Comparison of ENCODE assay signal across 18 cellular contexts in genomic region chr4:81049861-81050423, GRCh38. TPM values are rescaled to one million over a fixed set of nuclear protein-coding genes. Genes with fewer than 3 reads are reported as not detected.
A peak's percentile ranks its signal among the peaks of the same experiment; 100 is the strongest.
DNase-seq lines count a peak whose midpoint lies in the region; TF ChIP-seq lines count a peak whose summit lies in the region.
"Had no signal": no experiment of that assay in that cellular context is flagged by ENCODE, and none has a peak within 500 bp of the region (broad histone marks: within the 10 kb centered on the region; RNA-seq: fewer than 3 reads in every experiment).

No MANE protein-coding gene starts in this region.

- no peaks in the 10 kb centered on the region for H3K4me1 Mint-ChIP-seq in endothelial cell (ENCODE audit: unreplicated experiment)

- H3F3A ChIP-seq in SU-DHL-6 (ENCODE audit: insufficient read depth), result no peaks in the 10 kb centered on the region

- H2BK5ac ChIP-seq in mesendoderm (ENCODE audit: low read length), result no peak overlapping the region

- no peaks in the 10 kb centered on the region for H3K79me1 ChIP-seq in mesendoderm (ENCODE audit: low read length)

- H3K9ac ChIP-seq in SU-DHL-6 (ENCODE audit: low read length) (peak overlapping the region; percentile 18; the same call in 1 of the 2 replicates), mesendoderm (ENCODE audit: low read length) (no peak overlapping the region)

- H3K27me3 ChIP-seq in SU-DHL-6 (ENCODE audit: low read length) (no peaks in the 10 kb centered on the region), mesendoderm (ENCODE audit: insufficient read depth, low read length, poor library complexity) (no peaks in the 10 kb centered on the region), transverse colon (no peaks in the 10 kb centered on the region)

- H2AFZ ChIP-seq in SU-DHL-6 (ENCODE audit: low read depth, low read length, severe bottlenecking), result no peak overlapping the region

- H2BK120ac ChIP-seq in mesendoderm (ENCODE audit: low read depth, low read length), result no peak overlapping the region

- no peak for TF ChIP-seq CTCF in SU-DHL-6 (IDR thresholded peaks at IDR 0.05; ENCODE audit: insufficient read depth, low read length, poor library complexity, severe bottlenecking)
- TF ChIP-seq CTCF in transverse colon (IDR thresholded peaks at IDR 0.05), result no peak
- no peak for TF ChIP-seq CTCF in endothelial cell (IDR thresholded peaks at IDR 0.05; ENCODE audit: unreplicated experiment)

- H3K27ac ChIP-seq in SU-DHL-6 (ENCODE audit: low read depth, low read length) (peak overlapping the region; percentile 51), mesendoderm (ENCODE audit: low read depth, low read length) (no peak overlapping the region), transverse colon (peak overlapping the region; percentile 3 to 54 (median 33))
- H3K27ac ChIP-seq: 22Rv1 had no signal

- intact Hi-C loops in transverse colon (cut with DNase I; ENCODE audit: low total_unique reads), result loop anchor here (5.0 kb wide), 1 partner anchor 688 kb away; no protein-coding TSS in a partner anchor

- WGBS in mesendoderm (ENCODE audit: extremely low coverage, insufficient coverage, low lambda C conversion rate), result no CpG with 5 or more reads among the region's 3 CpGs
- WGBS in transverse colon (ENCODE audit: low coverage in 1 of 2), 2 donors, result 36 to 83% methylated on average over 1 to 3 of the region's 3 CpGs

- H3K79me2 ChIP-seq in SU-DHL-6 (ENCODE audit: insufficient read depth, low read length), result peaks cover 32% of the 10 kb centered on the region; the same call in 1 of the 2 replicates
- H3K79me2 ChIP-seq in mesendoderm (ENCODE audit: control insufficient read depth, insufficient read depth, low read length), result no peaks in the 10 kb centered on the region

- H3K9me2 ChIP-seq in SU-DHL-6 (replicated peaks; ENCODE audit: insufficient read depth, low read length), result no peaks in the 10 kb centered on the region

- H3K36me3 ChIP-seq in SU-DHL-6 (ENCODE audit: low read length) (peaks cover 5% of the 10 kb centered on the region; the same call in 1 of the 2 replicates), mesendoderm (ENCODE audit: control insufficient read depth, insufficient read depth, low read length) (no peaks in the 10 kb centered on the region), transverse colon (peaks cover 0 to 8% (median 0%) of the 10 kb centered on the region in 4 donors)

- H3K4me3 Mint-ChIP-seq in endothelial cell (ENCODE audit: unreplicated experiment), result no peak overlapping the region
- H3K4me3 Mint-ChIP-seq: CD8-positive, alpha-beta T cell had no signal

- no peaks in the 10 kb centered on the region for H4K20me1 ChIP-seq in SU-DHL-6 (ENCODE audit: low read depth, low read length)

- no peak overlapping the region for H3K4ac ChIP-seq in mesendoderm (ENCODE audit: low read depth, low read length)

- H3K4me1 ChIP-seq in mesendoderm (ENCODE audit: control insufficient read depth, low read depth, low read length) (no peaks in the 10 kb centered on the region), transverse colon (peaks cover 4 to 28% (median 8%) of the 10 kb centered on the region in 4 donors)

- H3K27me3 Mint-ChIP-seq in endothelial cell (ENCODE audit: unreplicated experiment), result no peaks in the 10 kb centered on the region

- no peak overlapping the region for H3K56ac ChIP-seq in mesendoderm (ENCODE audit: low read length)

- no peak for TF ChIP-seq POLR2A in transverse colon (IDR thresholded peaks at IDR 0.05)

- H3K4me2 ChIP-seq in SU-DHL-6 (ENCODE audit: low read depth, low read length, poor library complexity, severe bottlenecking) (peak overlapping the region; percentile 27), mesendoderm (ENCODE audit: low read length) (no peak overlapping the region)

- H3K36me3 Mint-ChIP-seq in endothelial cell (ENCODE audit: low read depth, unreplicated experiment), result no peaks in the 10 kb centered on the region
- H3K36me3 Mint-ChIP-seq: CD8-positive, alpha-beta T cell had no signal

- peak overlapping the region; percentile 28 for H4K8ac ChIP-seq in mesendoderm (ENCODE audit: low read depth, low read length)

- H2BK15ac ChIP-seq in mesendoderm (replicated peaks; ENCODE audit: low read depth), result no peak overlapping the region

- no peaks in the 10 kb centered on the region for H3K9me3 Mint-ChIP-seq in endothelial cell (ENCODE audit: unreplicated experiment)
- H3K9me3 Mint-ChIP-seq: CD8-positive, alpha-beta T cell had no signal

- in situ Hi-C loops in transverse colon (cut with MboI; ENCODE audit: low pct_ligation_motif_present in 1 of 4, low pct_unique_long_range_greater_than_20kb in 1 of 4, low sequenced_read_pairs in 3 of 4), result loop anchor here (10.0 to 25.0 kb wide), 3 partner anchors 438 to 688 kb away; no protein-coding TSS in a partner anchor

- H3K27ac Mint-ChIP-seq in endothelial cell (ENCODE audit: unreplicated experiment), result no peak overlapping the region
- H3K27ac Mint-ChIP-seq: CD8-positive, alpha-beta T cell had no signal

- no peak overlapping the region for H3K4me3 ChIP-seq in SU-DHL-6 (ENCODE audit: insufficient read depth, low read length, poor library complexity, severe bottlenecking)
- H3K4me3 ChIP-seq in mesendoderm (ENCODE audit: low read length), result no peak overlapping the region
- no peak overlapping the region for H3K4me3 ChIP-seq in transverse colon
- H3K4me3 ChIP-seq: GM12878, K562 had no signal

- no peak overlapping the region for H2AK5ac ChIP-seq in mesendoderm (ENCODE audit: low read length)

- H3K18ac ChIP-seq in mesendoderm (ENCODE audit: low read length), result no peak overlapping the region

- no peak overlapping the region for H4K5ac ChIP-seq in mesendoderm (ENCODE audit: low read length)

- H3K23ac ChIP-seq in mesendoderm (ENCODE audit: low read length), result no peak overlapping the region

- no peaks in the 10 kb centered on the region for H3K9me3 ChIP-seq in SU-DHL-6 (ENCODE audit: insufficient read depth, low read length)
- H3K9me3 ChIP-seq in transverse colon, result no peaks in the 10 kb centered on the region

- TF ChIP-seq EP300 in transverse colon (IDR thresholded peaks at IDR 0.05; ENCODE audit: low read depth), result no peak

- DNase-seq in DMS 273 (lab: John Stamatoyannopoulos, UW; ENCODE audit: unreplicated experiment) (peak; percentile 32), DMS 273 treated with DMSO at 0.1 percent for 48 hours (lab: John Stamatoyannopoulos, UW) (no peak), mesendoderm (no peak), transverse colon (no peak), putamen (ENCODE audit: low spot score) (no peak), endothelial cell (ENCODE audit: low spot score) (no peak), NCI-H774 (lab: John Stamatoyannopoulos, UW) (no peak)
- DNase-seq: CD8-positive, alpha-beta T cell; DMS79 treated with DMSO at 0.1 percent for 48 hours; NCI-H1417 treated with DMSO at 0.1 percent for 48 hours; NCI-H1930; NCI-H510A treated with DMSO at 0.1 percent for 48 hours; RPMI8226 had no signal

RNA-seq across cellular contexts. Expression of gene BMP3, which starts 19.4 kb away (rescaled TPM):
- 0.03 TPM for polyA plus RNA-seq in mesendoderm (2013, experiment 1 of 2)
- 0.01 TPM for polyA plus RNA-seq in mesendoderm (2013, experiment 2 of 2)
- 10 to 100 TPM in 3 of 4 donors, 1 to 10 TPM in 1; 4.0 to 78.8 (median 44.9) TPM for total RNA-seq in transverse colon
- total RNA-seq in endothelial cell (ENCODE audit: unreplicated experiment), result not detected
- total RNA-seq: CD8-positive, alpha-beta T cell; H4; K562 had no signal
